Comparison of ENCODE assay signal across 1 cellular context in genomic region chr11:114400222-114400973, GRCh38.
A peak's percentile ranks its signal among the peaks of the same experiment; 100 is the strongest.
TF ChIP-seq lines count a peak whose summit lies in the region.

TSS of gene C11orf71 (minus strand) at chr11:114400511. CDS start at chr11:114400331, 180 bp downstream.
TSS of gene RBM7 (plus strand) at chr11:114400666. CDS start at chr11:114400672, 6 bp downstream.

TF ChIP-seq in HepG2, 621 proteins besides CTCF, POLR2A, EP300 and RAD21 (continued from another document and continues in another):
- TF ChIP-seq PLSCR1 (CRISPR knock-in tag; IDR thresholded peaks at IDR 0.05; ENCODE audit: borderline replicate concordance) (no peak), ZMAT5 (CRISPR knock-in tag; IDR thresholded peaks at IDR 0.05; ENCODE audit: borderline replicate concordance, low read depth) (no peak), ZNF367 (CRISPR knock-in tag; IDR thresholded peaks at IDR 0.05; ENCODE audit: borderline replicate concordance) (no peak), ZSCAN31 (CRISPR knock-in tag; IDR thresholded peaks at IDR 0.05; ENCODE audit: low read depth) (peak; percentile 81), ZNF253 (CRISPR knock-in tag; IDR thresholded peaks at IDR 0.05; ENCODE audit: borderline replicate concordance) (no peak; the same call in 1 of the 2 replicates), KAT7 (CRISPR knock-in tag; IDR thresholded peaks at IDR 0.05; ENCODE audit: borderline replicate concordance) (no peak; the same call in 1 of the 2 replicates), MIXL1 (CRISPR knock-in tag; IDR thresholded peaks at IDR 0.05) (peak; percentile 51; the same call in 1 of the 2 replicates), ZFP1 (CRISPR knock-in tag; IDR thresholded peaks at IDR 0.05) (0 out of 2 replicates have a peak, but pooled peaks have one; percentile 1), ZNF770 (CRISPR knock-in tag; IDR thresholded peaks at IDR 0.05) (0 out of 2 replicates have a peak, but pooled peaks have one; percentile 26), ZNF503 (CRISPR knock-in tag; IDR thresholded peaks at IDR 0.05) (peak; percentile 68; the same call in 1 of the 2 replicates), MED8 (CRISPR knock-in tag; IDR thresholded peaks at IDR 0.05; ENCODE audit: insufficient replicate concordance) (peak; percentile 87), NKX3-1 (CRISPR knock-in tag; IDR thresholded peaks at IDR 0.05) (0 out of 2 replicates have a peak, but pooled peaks have one; percentile 68), ZNF318 (CRISPR knock-in tag; IDR thresholded peaks at IDR 0.05) (no peak), ZNF556 (CRISPR knock-in tag; IDR thresholded peaks at IDR 0.05; ENCODE audit: borderline replicate concordance) (no peak), BORCS8-MEF2B (CRISPR knock-in tag; IDR thresholded peaks at IDR 0.05) (no peak), ZNF296 (CRISPR knock-in tag; conservative IDR thresholded peaks at IDR 0.05) (no peak), JARID2 (CRISPR knock-in tag; IDR thresholded peaks at IDR 0.05; ENCODE audit: insufficient replicate concordance) (no peak), ZNF225 (CRISPR knock-in tag; IDR thresholded peaks at IDR 0.05) (0 out of 2 replicates have a peak, but pooled peaks have one; percentile 36), ZMAT3 (CRISPR knock-in tag; conservative IDR thresholded peaks at IDR 0.05) (peak; percentile 86), HOXA9 (CRISPR knock-in tag; IDR thresholded peaks at IDR 0.05; ENCODE audit: borderline replicate concordance) (no peak), ZNF282 (IDR thresholded peaks at IDR 0.05; ENCODE audit: partially characterized antibody) (no peak), ZNF891 (CRISPR knock-in tag; IDR thresholded peaks at IDR 0.05) (peak; percentile 87; the same call in 1 of the 2 replicates), FUBP1 (CRISPR knock-in tag; IDR thresholded peaks at IDR 0.05; ENCODE audit: borderline replicate concordance) (no peak; the same call in 1 of the 2 replicates), PATZ1 (CRISPR knock-in tag; IDR thresholded peaks at IDR 0.05) (peak; percentile 99), REST (IDR thresholded peaks at IDR 0.05; ENCODE audit: borderline replicate concordance in 1 of 2, low read depth in 1 of 2, low read length in 2 of 2) (0 out of 4 replicates have a peak, but pooled peaks of 1 of the 2 experiments have one; percentile 40), NR2F2 (IDR thresholded peaks at IDR 0.05; ENCODE audit: borderline replicate concordance, low read depth) (no peak), ZBTB44 (CRISPR knock-in tag; IDR thresholded peaks at IDR 0.05) (no peak), ZNF570 (CRISPR knock-in tag; IDR thresholded peaks at IDR 0.05; ENCODE audit: borderline replicate concordance) (no peak), ZFP90 (CRISPR knock-in tag; IDR thresholded peaks at IDR 0.05; ENCODE audit: borderline replicate concordance) (peak; percentile 87), NFRKB (IDR thresholded peaks at IDR 0.05) (0 out of 2 replicates have a peak, but pooled peaks have one; percentile 27), ZNF136 (CRISPR knock-in tag; IDR thresholded peaks at IDR 0.05; ENCODE audit: low read depth) (no peak), ZNF12 (CRISPR knock-in tag; IDR thresholded peaks at IDR 0.05) (peak; percentile 13; the same call in 1 of the 2 replicates)
